Comparison of ENCODE assay signal across 1 cellular context in the genomic region with DNA sequence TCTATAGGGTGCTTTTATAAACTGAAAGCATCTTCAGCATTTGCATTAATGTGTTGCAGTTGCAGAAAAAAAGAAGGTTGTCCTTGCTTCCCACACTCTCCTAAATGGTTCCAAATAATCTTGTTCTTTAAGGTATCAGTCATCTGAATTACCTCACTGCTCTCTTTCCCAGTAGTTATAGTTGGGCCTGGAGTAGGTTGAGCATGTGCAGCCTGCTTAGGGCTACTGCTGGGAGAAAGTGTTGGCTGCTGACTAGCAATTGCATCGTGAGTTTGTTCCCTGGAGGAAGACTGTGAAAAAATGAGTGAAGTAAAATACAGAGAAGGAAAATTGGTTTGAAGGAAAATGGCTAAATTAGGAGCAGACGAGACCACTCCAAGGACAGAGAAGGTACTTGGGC.
TF ChIP-seq lines count a peak whose summit lies in the region.

No MANE protein-coding gene starts in this region.

TF ChIP-seq in HCT116, 20 proteins besides CTCF, POLR2A, EP300 and RAD21 (continued from another document):
- TF ChIP-seq, protein P1, sequence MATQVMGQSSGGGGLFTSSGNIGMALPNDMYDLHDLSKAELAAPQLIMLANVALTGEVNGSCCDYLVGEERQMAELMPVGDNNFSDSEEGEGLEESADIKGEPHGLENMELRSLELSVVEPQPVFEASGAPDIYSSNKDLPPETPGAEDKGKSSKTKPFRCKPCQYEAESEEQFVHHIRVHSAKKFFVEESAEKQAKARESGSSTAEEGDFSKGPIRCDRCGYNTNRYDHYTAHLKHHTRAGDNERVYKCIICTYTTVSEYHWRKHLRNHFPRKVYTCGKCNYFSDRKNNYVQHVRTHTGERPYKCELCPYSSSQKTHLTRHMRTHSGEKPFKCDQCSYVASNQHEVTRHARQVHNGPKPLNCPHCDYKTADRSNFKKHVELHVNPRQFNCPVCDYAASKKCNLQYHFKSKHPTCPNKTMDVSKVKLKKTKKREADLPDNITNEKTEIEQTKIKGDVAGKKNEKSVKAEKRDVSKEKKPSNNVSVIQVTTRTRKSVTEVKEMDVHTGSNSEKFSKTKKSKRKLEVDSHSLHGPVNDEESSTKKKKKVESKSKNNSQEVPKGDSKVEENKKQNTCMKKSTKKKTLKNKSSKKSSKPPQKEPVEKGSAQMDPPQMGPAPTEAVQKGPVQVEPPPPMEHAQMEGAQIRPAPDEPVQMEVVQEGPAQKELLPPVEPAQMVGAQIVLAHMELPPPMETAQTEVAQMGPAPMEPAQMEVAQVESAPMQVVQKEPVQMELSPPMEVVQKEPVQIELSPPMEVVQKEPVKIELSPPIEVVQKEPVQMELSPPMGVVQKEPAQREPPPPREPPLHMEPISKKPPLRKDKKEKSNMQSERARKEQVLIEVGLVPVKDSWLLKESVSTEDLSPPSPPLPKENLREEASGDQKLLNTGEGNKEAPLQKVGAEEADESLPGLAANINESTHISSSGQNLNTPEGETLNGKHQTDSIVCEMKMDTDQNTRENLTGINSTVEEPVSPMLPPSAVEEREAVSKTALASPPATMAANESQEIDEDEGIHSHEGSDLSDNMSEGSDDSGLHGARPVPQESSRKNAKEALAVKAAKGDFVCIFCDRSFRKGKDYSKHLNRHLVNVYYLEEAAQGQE (IDR thresholded peaks at IDR 0.05; ENCODE audit: low read depth), result no peak
TF ChIP-seq in HCT116: peak in this region for 0.
